16 cellular contexts compared by ENCODE assay signal in the genomic region with DNA sequence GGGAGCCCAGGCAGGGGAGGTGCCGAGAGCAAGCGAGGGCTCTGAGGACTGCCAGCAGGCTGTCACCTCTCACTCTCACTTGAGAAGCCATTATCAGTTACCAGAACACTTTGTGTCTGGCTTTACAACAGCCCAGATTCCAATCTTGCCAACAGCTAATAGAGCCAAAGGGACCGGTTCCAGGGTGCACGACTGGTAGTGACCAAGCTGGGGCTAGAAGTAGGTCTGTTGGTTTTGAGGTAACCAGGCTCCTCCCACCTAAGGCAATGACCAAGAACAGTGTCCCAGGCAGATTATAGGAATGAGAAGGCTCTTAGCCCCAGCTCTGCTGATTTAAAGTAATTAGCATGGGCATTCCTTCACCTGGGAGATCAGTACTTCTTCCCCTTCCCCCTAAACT. TPM values are rescaled to one million over a fixed set of nuclear protein-coding genes. Genes with fewer than 3 reads are reported as not detected.
DNase-seq lines count a peak whose midpoint lies in the region; ATAC-seq and TF ChIP-seq lines count a peak whose summit lies in the region.
"Had no signal": no experiment of that assay in that cellular context is flagged by ENCODE, and none has a peak within 500 bp of the region (broad histone marks: within the 10 kb centered on the region; RNA-seq: fewer than 3 reads in every experiment).

No MANE protein-coding gene starts in this region.

- peaks cover 55% of the 10 kb centered on the region for H3K4me1 ChIP-seq in CD8-positive, alpha-beta memory T cell (ENCODE audit: insufficient read depth, low read length)
- H3K4me1 ChIP-seq in esophagus muscularis mucosa = peaks cover 0 to 10% (median 0%) of the 10 kb centered on the region in 4 donors
- H3K4me1 ChIP-seq in spleen = peaks cover 9 to 85% (median 37%) of the 10 kb centered on the region in 6 donors
- no peaks in the 10 kb centered on the region for H3K4me1 ChIP-seq in gastroesophageal sphincter
- H3K4me1 ChIP-seq: parathyroid adenoma, tibial artery had no signal

- TF ChIP-seq CTCF in esophagus muscularis mucosa (IDR thresholded peaks at IDR 0.05) (no peak), spleen (IDR thresholded peaks at IDR 0.05 in 8 of 11, conservative IDR thresholded peaks at IDR 0.05 in 3 of 11) (no peak), gastroesophageal sphincter (IDR thresholded peaks at IDR 0.05) (no peak)

- 92% methylated on average over 2 of the region's 4 CpGs for WGBS in esophagus muscularis mucosa
- 71 to 90% (median 83%) methylated on average over 2 to 4 of the region's 4 CpGs for WGBS in spleen, 5 donors
- WGBS in gastroesophageal sphincter (ENCODE audit: low coverage in 1 of 2), 2 donors = no CpG with 5 or more reads among the region's 4 CpGs

- no peaks in the 10 kb centered on the region for H3K27me3 Mint-ChIP-seq in CD8-positive, alpha-beta memory T cell
- H3K27me3 Mint-ChIP-seq in T-cell = no peaks in the 10 kb centered on the region

- no peak for DNase-seq in CD8-positive, alpha-beta memory T cell
- DNase-seq in T-cell (no peak), esophagus muscularis mucosa (ENCODE audit: extremely low spot score) (peak; percentile 17), spleen (peak; percentile 34), dermis blood vessel endothelial cell (no peak)
- DNase-seq: activated naive CD4-positive, alpha-beta T cell treated with anti-CD3 and anti-CD28 coated beads, Interleukin-2, amount 10 ng/mL, durations not matched to agents 7 days and 5 days; COR-L47; GF-D8; NCI-H2081; NCI-H526 had no signal

- POLR2A ChIA-PET in CD8-positive, alpha-beta memory T cell (lab: Charles Lee) = interaction anchor here (0.5 to 0.8 kb wide), 2 partner anchors 28 to 423 kb away, joined by 3 to 5 read pairs; no protein-coding TSS in a partner anchor
- POLR2A ChIA-PET in T-cell (lab: Charles Lee) = no interaction called here

- H3K4me1 Mint-ChIP-seq in CD8-positive, alpha-beta memory T cell = peaks cover 74 to 84% (median 84%) of the 10 kb centered on the region in 3 donors
- peaks cover 65 to 80% (median 75%) of the 10 kb centered on the region in 3 donors for H3K4me1 Mint-ChIP-seq in T-cell

- no peak for TF ChIP-seq EP300 in esophagus muscularis mucosa (IDR thresholded peaks at IDR 0.05)
- no peak for TF ChIP-seq EP300 in gastroesophageal sphincter (IDR thresholded peaks at IDR 0.05)

- peak overlapping the region; percentile 59 to 89 (median 81) for H3K27ac Mint-ChIP-seq in CD8-positive, alpha-beta memory T cell
- peak overlapping the region; percentile 80 for H3K27ac Mint-ChIP-seq in T-cell

- H3K9me3 Mint-ChIP-seq in CD8-positive, alpha-beta memory T cell = no peaks in the 10 kb centered on the region
- H3K9me3 Mint-ChIP-seq in T-cell = no peaks in the 10 kb centered on the region

- no peaks in the 10 kb centered on the region for H3K27me3 ChIP-seq in CD8-positive, alpha-beta memory T cell (ENCODE audit: insufficient read depth, low read length, poor library complexity, severe bottlenecking)
- peaks cover 0 to 19% (median 2%) of the 10 kb centered on the region in 4 donors for H3K27me3 ChIP-seq in esophagus muscularis mucosa
- no peaks in the 10 kb centered on the region for H3K27me3 ChIP-seq in spleen (replicated peaks in 1 of 7)
- H3K27me3 ChIP-seq in gastroesophageal sphincter = no peaks in the 10 kb centered on the region

- ATAC-seq in T-cell (replicated peaks in 1 of 4) = no peak
- no peak for ATAC-seq in gastroesophageal sphincter
- ATAC-seq in GM19452 (IDR thresholded peaks at IDR 0.05; ENCODE audit: unreplicated experiment) = no peak

- no peaks in the 10 kb centered on the region for H3K9me3 ChIP-seq in CD8-positive, alpha-beta memory T cell (ENCODE audit: low read length)
- no peaks in the 10 kb centered on the region for H3K9me3 ChIP-seq in esophagus muscularis mucosa
- H3K9me3 ChIP-seq in spleen = no peaks in the 10 kb centered on the region
- no peaks in the 10 kb centered on the region for H3K9me3 ChIP-seq in gastroesophageal sphincter
- H3K9me3 ChIP-seq: tibial artery had no signal

- no peak overlapping the region for H3K4me3 ChIP-seq in CD8-positive, alpha-beta memory T cell (ENCODE audit: low read length)
- H3K4me3 ChIP-seq in esophagus muscularis mucosa (no peak overlapping the region), spleen (no peak overlapping the region), gastroesophageal sphincter (no peak overlapping the region)
- H3K4me3 ChIP-seq: tibial artery had no signal

- H3K4me3 Mint-ChIP-seq in CD8-positive, alpha-beta memory T cell = peak overlapping the region in 3 of 7 donors; percentile 42 to 70 (median 64)
- peak overlapping the region in 1 of 3 donors; percentile 46 for H3K4me3 Mint-ChIP-seq in T-cell
- H3K4me3 Mint-ChIP-seq: activated naive CD4-positive, alpha-beta T cell treated with anti-CD3 and anti-CD28 coated beads, Interleukin-2, amount 10 ng/mL, durations not matched to agents 7 days and 5 days had no signal

- no peaks in the 10 kb centered on the region for H3K36me3 ChIP-seq in CD8-positive, alpha-beta memory T cell (ENCODE audit: insufficient read depth, low read length)
- H3K36me3 ChIP-seq in esophagus muscularis mucosa (no peaks in the 10 kb centered on the region), spleen (no peaks in the 10 kb centered on the region), gastroesophageal sphincter (no peaks in the 10 kb centered on the region)
- H3K36me3 ChIP-seq: tibial artery had no signal

- CTCF ChIA-PET in CD8-positive, alpha-beta memory T cell (lab: Charles Lee) = interaction anchor here (1.2 to 4.6 kb wide), 7 partner anchors 10 to 74 kb away, joined by 3 to 21 read pairs (median 7); no protein-coding TSS in a partner anchor
- CTCF ChIA-PET in T-cell (lab: Charles Lee) = interaction anchor here in 1 of 2 donors (1.7 kb wide), 1 partner anchor 28 kb away, joined by 5 read pairs; no protein-coding TSS in a partner anchor

- peaks cover 0 to 17% (median 6%) of the 10 kb centered on the region in 3 donors for H3K36me3 Mint-ChIP-seq in CD8-positive, alpha-beta memory T cell
- H3K36me3 Mint-ChIP-seq in T-cell = peaks cover 13% of the 10 kb centered on the region

- TF ChIP-seq POLR2A in esophagus muscularis mucosa (IDR thresholded peaks at IDR 0.05; ENCODE audit: low read depth) (no peak), spleen (IDR thresholded peaks at IDR 0.05) (no peak), gastroesophageal sphincter (IDR thresholded peaks at IDR 0.05) (no peak)

- intact Hi-C loops in esophagus muscularis mucosa (cut with DNase I) = no loop called here
- intact Hi-C loops in spleen (cut with DNase I; ENCODE audit: low total_unique reads) = no loop called here

- H3K27ac ChIP-seq in CD8-positive, alpha-beta memory T cell (ENCODE audit: low read depth, low read length) = no peak overlapping the region
- peak overlapping the region in 1 of 4 donors; percentile 43 for H3K27ac ChIP-seq in esophagus muscularis mucosa (replicated peaks in 1 of 4)
- peak overlapping the region in 7 of 8 donors; percentile 33 to 84 (median 79) for H3K27ac ChIP-seq in spleen
- no peak overlapping the region for H3K27ac ChIP-seq in gastroesophageal sphincter
- H3K27ac ChIP-seq: parathyroid adenoma, tibial artery had no signal

RNA-seq across cellular contexts. Expression of gene IL10RA, which starts 7.2 kb away (rescaled TPM):
- 100 to 1,000 TPM; 120 to 122 TPM for total RNA-seq in CD8-positive, alpha-beta memory T cell
- polyA plus RNA-seq in CD8-positive, alpha-beta memory T cell = 659 TPM
- total RNA-seq in T-cell = 100 to 1,000 TPM; 195 to 450 (median 375) TPM
- 10 to 100 TPM; 14.3 to 34.9 (median 20.9) TPM for total RNA-seq in esophagus muscularis mucosa
- 100 to 1,000 TPM; 114 to 239 (median 171) TPM for total RNA-seq in spleen
- polyA plus RNA-seq in spleen = 10 to 100 TPM; 32.9 to 39.4 (median 38.3) TPM
- 10 to 100 TPM; 16.7 to 37.3 (median 24.3) TPM for total RNA-seq in gastroesophageal sphincter
- total RNA-seq in dermis blood vessel endothelial cell = 0.09 TPM in 1 of 2 replicates, not detected in the other
- total RNA-seq: bronchial epithelial cell, HT-29 had no signal

RNA-seq across cellular contexts. Expression of gene TMPRSS13, which starts 49.8 kb away (rescaled TPM):
- 1 to 10 TPM; 1.4 to 1.5 TPM for total RNA-seq in CD8-positive, alpha-beta memory T cell
- polyA plus RNA-seq in CD8-positive, alpha-beta memory T cell = 1.5 TPM
- total RNA-seq in T-cell = 1 to 10 TPM; 2.1 to 4.7 (median 3.7) TPM
- total RNA-seq in esophagus muscularis mucosa = not detected
- total RNA-seq in spleen = 1 to 10 TPM in 6 of 7 donors, under 1 TPM in 1; 0.95 to 2.2 (median 1.7) TPM
- polyA plus RNA-seq in spleen = 1 to 10 TPM; 1.3 to 1.9 (median 1.5) TPM
- total RNA-seq in gastroesophageal sphincter = under 1 TPM in 3 of 4 donors, not detected in 1; 0.13 to 0.67 (median 0.31) TPM
- total RNA-seq in dermis blood vessel endothelial cell = not detected in 2 replicates

Comparison
In these comparisons a context has a peak if more than half of its experiments do, and no peak if none do; other contexts are left out.
1. DNase-seq: peak in esophagus muscularis mucosa (single experiment) and spleen (single experiment); none in CD8-positive, alpha-beta memory T cell (0 of 5), T-cell (0 of 34) and dermis blood vessel endothelial cell (single experiment).
2. H3K27ac ChIP-seq: peak in spleen (7 of 8); none in CD8-positive, alpha-beta memory T cell (single experiment) and gastroesophageal sphincter (0 of 4).
3. RNA of gene IL10RA, which starts 7.2 kb away (total RNA-seq): 195 to 450 TPM in T-cell, 114 to 239 TPM in spleen, 120 to 122 TPM in CD8-positive, alpha-beta memory T cell, 16.7 to 37.3 TPM in gastroesophageal sphincter and 14.3 to 34.9 TPM in esophagus muscularis mucosa; 0.09 TPM in dermis blood vessel endothelial cell; every median in the first group is over 10 times any median in the second.